Comparison of ENCODE assay signal across 1 cellular context in genomic region chr18:55069497-55069896, GRCh38.
A peak's percentile ranks its signal among the peaks of the same experiment; 100 is the strongest.
TF ChIP-seq lines count a peak whose summit lies in the region.

No MANE protein-coding gene starts in this region.

TF ChIP-seq in GM12878, 131 proteins besides CTCF, POLR2A, EP300 and RAD21 (continued from another document):
- TF ChIP-seq ZNF687 (IDR thresholded peaks at IDR 0.05), result peak; percentile 84
- peak; percentile 74; the same call in 1 of the 2 replicates for TF ChIP-seq CHD2 (IDR thresholded peaks at IDR 0.05; ENCODE audit: borderline replicate concordance, low read depth, low read length)
- TF ChIP-seq PAX5 (IDR thresholded peaks at IDR 0.05; ENCODE audit: borderline replicate concordance, low read depth, low read length), result peak; percentile 92
- TF ChIP-seq IKZF2 (IDR thresholded peaks at IDR 0.05), result peak; percentile 97
- peak; percentile 84; the same call in 1 of the 2 replicates for TF ChIP-seq BACH1 (IDR thresholded peaks at IDR 0.05; ENCODE audit: borderline replicate concordance)
- peak; percentile 77 for TF ChIP-seq SKIL (IDR thresholded peaks at IDR 0.05; ENCODE audit: low read depth, poor library complexity, severe bottlenecking)
- peak; percentile 86 for TF ChIP-seq NFIC (IDR thresholded peaks at IDR 0.05; ENCODE audit: low read depth, low read length)
- no peak for TF ChIP-seq CREB1 (IDR thresholded peaks at IDR 0.05; ENCODE audit: low read depth)
- no peak for TF ChIP-seq SMAD1 (IDR thresholded peaks at IDR 0.05; ENCODE audit: low read depth, partially characterized antibody)
- peak; percentile 87 for TF ChIP-seq BMI1 (IDR thresholded peaks at IDR 0.05; ENCODE audit: borderline replicate concordance)
- TF ChIP-seq PKNOX1 (IDR thresholded peaks at IDR 0.05), result peak; percentile 49; the same call in 1 of the 2 replicates
- TF ChIP-seq FOS (IDR thresholded peaks at IDR 0.05; ENCODE audit: borderline replicate concordance, extremely low read depth, insufficient read length), result no peak
- peak; percentile 87 for TF ChIP-seq RELA (IDR thresholded peaks at IDR 0.05; ENCODE audit: borderline replicate concordance, partially characterized antibody)
- TF ChIP-seq IRF4 (IDR thresholded peaks at IDR 0.05; ENCODE audit: low read depth, low read length), result peak; percentile 88
- no peak for TF ChIP-seq E2F4 (IDR thresholded peaks at IDR 0.05; ENCODE audit: low read depth, low read length)
- peak; percentile 96 for TF ChIP-seq IKZF1 (conservative IDR thresholded peaks at IDR 0.05)
- TF ChIP-seq ATF2 (IDR thresholded peaks at IDR 0.05; ENCODE audit: low read length), result peak; percentile 91
- 0 out of 2 replicates have a peak, but pooled peaks have one; percentile 49 for TF ChIP-seq CBX5 (IDR thresholded peaks at IDR 0.05; ENCODE audit: low read depth)
- TF ChIP-seq CBFB (IDR thresholded peaks at IDR 0.05; ENCODE audit: low read depth), result peak; percentile 31; the same call in 1 of the 2 replicates
- TF ChIP-seq ZNF24 (IDR thresholded peaks at IDR 0.05), result 0 out of 2 replicates have a peak, but pooled peaks have one; percentile 26
- TF ChIP-seq NKRF (conservative IDR thresholded peaks at IDR 0.05), result no peak
- TF ChIP-seq ETV6 (conservative IDR thresholded peaks at IDR 0.05 in 1 of 2, IDR thresholded peaks at IDR 0.05 in 1 of 2; ENCODE audit: borderline replicate concordance in 1 of 2, low read depth in 1 of 2), result no peak
- peak; percentile 77; the same call in 2 of the 3 replicates for TF ChIP-seq POU2F2 (IDR thresholded peaks at IDR 0.05; ENCODE audit: borderline replicate concordance, low read depth, low read length)
- peak; percentile 97 for TF ChIP-seq BCL11A (IDR thresholded peaks at IDR 0.05; ENCODE audit: low read depth, low read length)
- peak; percentile 87 for TF ChIP-seq MLLT1 (IDR thresholded peaks at IDR 0.05)
- TF ChIP-seq ZNF274 (IDR thresholded peaks at IDR 0.05; ENCODE audit: insufficient read depth, insufficient read length), result no peak
- TF ChIP-seq SMARCA5 (IDR thresholded peaks at IDR 0.05), result no peak; the same call in 1 of the 2 replicates
- TF ChIP-seq MAX (IDR thresholded peaks at IDR 0.05; ENCODE audit: low read depth, low read length), result peak; percentile 90
- TF ChIP-seq MEF2A (IDR thresholded peaks at IDR 0.05; ENCODE audit: insufficient read depth, low read depth, low read length), result peak; percentile 79
- TF ChIP-seq CREM (IDR thresholded peaks at IDR 0.05; ENCODE audit: low read depth), result peak; percentile 61; the same call in 1 of the 2 replicates
